In genomic region chr22:38924197-38924952, GRCh38 we compare ENCODE assay signal across 7 cellular contexts. TPM values are rescaled to one million over a fixed set of nuclear protein-coding genes. Genes with fewer than 3 reads are reported as not detected.
DNase-seq lines count a peak whose midpoint lies in the region; ATAC-seq and TF ChIP-seq lines count a peak whose summit lies in the region.

No MANE protein-coding gene starts in this region.

- ATAC-seq in GM21723 (IDR thresholded peaks at IDR 0.05; ENCODE audit: unreplicated experiment) (no peak), GM19023 (IDR thresholded peaks at IDR 0.05; ENCODE audit: unreplicated experiment) (no peak)

- DNase-seq in LNCaP clone FGC (ENCODE audit: low read depth): peak; percentile 79
- DNase-seq in SK-N-DZ (ENCODE audit: low spot score): peak; percentile 11
- DNase-seq in fibroblast of villous mesenchyme (ENCODE audit: low read depth): peak; percentile 89
- peak; percentile 93 for DNase-seq in posterior vena cava (ENCODE audit: low spot score)
- no peak for DNase-seq in occipital lobe (lab: John Stamatoyannopoulos, UW)

- H3K4me3 ChIP-seq in LNCaP clone FGC (ENCODE audit: low read depth, low read length) (peak overlapping the region; percentile 45), fibroblast of villous mesenchyme (ENCODE audit: low read depth, low read length) (peak overlapping the region; percentile 33)

- intact Hi-C loops in posterior vena cava (cut with DNase I): loop anchor here (5.0 kb wide), 2 partner anchors 37 to 52 kb away; partner anchors contain the start of gene CBX6 (in 1 of the 2)

- TF ChIP-seq CTCF in LNCaP clone FGC (IDR thresholded peaks at IDR 0.05; ENCODE audit: control insufficient read depth, extremely low read depth, insufficient read depth): no peak
- TF ChIP-seq CTCF in fibroblast of villous mesenchyme (IDR thresholded peaks at IDR 0.05; ENCODE audit: insufficient read depth, low read depth, low read length): no peak

RNA-seq across cellular contexts. Expression of gene APOBEC3A, which starts 33.0 kb away (rescaled TPM):
- polyA plus RNA-seq in SK-N-DZ (2014; cell fraction: cytosol; rRNA removed): not detected in 2 replicates
- polyA plus RNA-seq in SK-N-DZ (2014; cell fraction: nucleus; rRNA removed): not detected in 2 replicates
- not detected in 2 replicates for total RNA-seq in fibroblast of villous mesenchyme
- total RNA-seq in posterior vena cava: 1 to 10 TPM; 2.5 to 5.6 TPM
- not detected for total RNA-seq in occipital lobe

RNA-seq across cellular contexts. Expression of gene CBX6, which starts 52.4 kb away (rescaled TPM):
- polyA plus RNA-seq in SK-N-DZ (2014; cell fraction: cytosol; rRNA removed): 9.2 and 11.0 TPM in 2 replicates
- 24.2 and 30.2 TPM in 2 replicates for polyA plus RNA-seq in SK-N-DZ (2014; cell fraction: nucleus; rRNA removed)
- total RNA-seq in fibroblast of villous mesenchyme (57.7 and 66.5 TPM in 2 replicates), posterior vena cava (100 to 1,000 TPM in 1 of 2 donors, 10 to 100 TPM in 1; 98.0 to 105 TPM), occipital lobe (33.8 TPM)

RNA-seq across cellular contexts. Expression of gene APOBEC3B, which starts 57.8 kb away (rescaled TPM):
- polyA plus RNA-seq in SK-N-DZ (2014; cell fraction: cytosol; rRNA removed): 0.08 and 0.81 TPM in 2 replicates
- polyA plus RNA-seq in SK-N-DZ (2014; cell fraction: nucleus; rRNA removed): not detected in 2 replicates
- total RNA-seq in fibroblast of villous mesenchyme: 2.2 and 3.2 TPM in 2 replicates
- total RNA-seq in posterior vena cava: under 1 TPM; 0.14 to 0.56 TPM
- not detected for total RNA-seq in occipital lobe
